8 cellular contexts compared by ENCODE assay signal in genomic region chr15:38251726-38252480, GRCh38.
A peak's percentile ranks its signal among the peaks of the same experiment; 100 is the strongest.
DNase-seq lines count a peak whose midpoint lies in the region; ATAC-seq and TF ChIP-seq lines count a peak whose summit lies in the region.

No MANE protein-coding gene starts in this region.

- DNase-seq in GM12865 (ENCODE audit: low read depth) = peak; percentile 95
- DNase-seq in NCI-H187 treated with DMSO at 0.1 percent for 48 hours (lab: John Stamatoyannopoulos, UW) = peak; percentile 53
- peak; percentile 84 for DNase-seq in T1000 (lab: John Stamatoyannopoulos, UW)
- peak; percentile 99 for DNase-seq in astrocyte of the spinal cord (ENCODE audit: low read depth, low spot score)
- peak; percentile 87 to 90 for DNase-seq in hippocampal formation (lab: John Stamatoyannopoulos, UW)
- peak; percentile 95 for DNase-seq in putamen (ENCODE audit: low spot score)
- DNase-seq in NCI-H2029 (lab: John Stamatoyannopoulos, UW) = no peak

- ATAC-seq in HG02852 (IDR thresholded peaks at IDR 0.05; ENCODE audit: unreplicated experiment) = peak; percentile 50

- H3K4me3 ChIP-seq in GM12865 (ENCODE audit: low read depth, low read length) = peak overlapping the region; percentile 91
- peak overlapping the region; percentile 99 for H3K4me3 ChIP-seq in astrocyte of the spinal cord (ENCODE audit: low read depth, low read length)

- TF ChIP-seq CTCF in GM12865 (IDR thresholded peaks at IDR 0.05; ENCODE audit: insufficient read depth, low read depth, low read length, missing control alignments) = no peak
- no peak for TF ChIP-seq CTCF in astrocyte of the spinal cord (IDR thresholded peaks at IDR 0.05; ENCODE audit: low read depth, low read length)

- in situ Hi-C loops in astrocyte of the spinal cord (cut with HindIII; ENCODE audit: low sequenced_read_pairs) = no loop called here
